ENCODE assay signal across 8 cellular contexts in the genomic region with DNA sequence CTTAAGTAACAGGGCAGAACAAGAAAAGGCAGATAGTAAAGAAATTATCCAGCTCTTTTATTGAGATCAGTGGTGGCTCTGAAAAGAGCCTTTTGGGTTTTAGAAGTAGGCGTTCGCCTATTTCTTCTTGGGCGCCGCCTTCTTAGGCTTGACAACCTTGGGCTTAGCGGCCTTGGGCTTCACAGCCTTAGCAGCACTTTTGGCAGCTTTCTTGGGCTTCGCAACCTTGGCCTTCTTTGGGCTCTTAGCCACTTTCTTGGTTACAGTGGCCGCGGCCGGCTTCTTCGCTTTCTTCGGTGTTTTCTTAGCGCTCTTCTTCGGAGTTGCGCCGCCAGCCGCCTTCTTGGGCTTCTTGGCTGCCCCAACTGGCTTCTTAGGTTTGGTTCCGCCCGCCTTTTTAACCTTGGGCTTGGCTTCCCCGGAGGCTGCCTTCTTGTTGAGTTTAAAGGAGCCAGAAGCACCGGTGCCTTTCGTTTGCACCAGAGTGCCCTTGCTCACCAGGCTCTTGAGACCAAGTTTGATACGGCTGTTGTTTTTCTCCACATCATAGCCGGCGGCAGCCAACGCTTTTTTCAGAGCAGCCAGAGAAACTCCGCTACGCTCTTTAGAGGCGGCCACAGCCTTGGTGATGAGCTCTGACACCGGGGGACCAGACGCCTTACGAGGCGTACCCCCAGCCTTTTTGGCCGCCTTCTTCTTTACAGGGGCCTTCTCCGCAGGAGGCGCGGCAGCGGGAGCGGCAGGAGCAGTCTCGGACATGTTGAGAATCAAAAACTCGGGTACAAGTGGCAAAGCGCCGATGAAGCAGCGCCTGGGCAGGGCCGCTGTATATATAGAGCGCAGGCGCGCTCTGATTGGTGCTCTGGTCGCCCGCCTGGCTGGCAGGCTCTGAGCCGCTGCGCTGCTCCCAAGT. TPM values are rescaled to one million over a fixed set of nuclear protein-coding genes. Genes with fewer than 3 reads are reported as not detected.
DNase-seq lines count a peak whose midpoint lies in the region; ATAC-seq and TF ChIP-seq lines count a peak whose summit lies in the region.

No MANE protein-coding gene starts in this region.

- H3K4me1 ChIP-seq in HAP-1 (peaks cover 38% of the 10 kb centered on the region), Loucy (ENCODE audit: insufficient read depth, low read length, poor library complexity, severe bottlenecking) (peaks cover 25% of the 10 kb centered on the region), foreskin keratinocyte (no peaks in the 10 kb centered on the region), neural progenitor cell (peaks cover 17% of the 10 kb centered on the region), subcutaneous abdominal adipose tissue (ENCODE audit: control insufficient read depth in 5 of 5, insufficient read depth in 5 of 5, low read length in 5 of 5) (peaks cover 2 to 27% (median 13%) of the 10 kb centered on the region in 5 donors)

- H3K27ac ChIP-seq in foreskin keratinocyte (peak overlapping the region; percentile 94), neural progenitor cell (peak overlapping the region; percentile 90), subcutaneous abdominal adipose tissue (ENCODE audit: low read depth, low read length) (peak overlapping the region; percentile 75)

- peak; percentile 94 for DNase-seq in G401 (ENCODE audit: low spot score)
- peak; percentile 85 to 90 for DNase-seq in HAP-1 (ENCODE audit: low spot score in 2 of 2)
- peak; percentile 82 to 88 for DNase-seq in SHP77 (lab: John Stamatoyannopoulos, UW)
- DNase-seq in activated naive CD4-positive, alpha-beta T cell (lab: John Stamatoyannopoulos, UW): peak; percentile 73 to 93 (median 82)
- peak; percentile 62 to 81 for DNase-seq in foreskin keratinocyte
- peak; percentile 88 for DNase-seq in neural progenitor cell (ENCODE audit: low spot score)

- H3F3A ChIP-seq in Loucy (ENCODE audit: low read depth) (peaks cover 9% of the 10 kb centered on the region), neural progenitor cell (ENCODE audit: low read depth) (peaks cover 44% of the 10 kb centered on the region)

- H3K4me2 ChIP-seq in Loucy (ENCODE audit: low read depth, low read length, poor library complexity, severe bottlenecking) (peak overlapping the region; percentile 95), neural progenitor cell (peak overlapping the region; percentile 89)

- no peaks in the 10 kb centered on the region for H3K27me3 ChIP-seq in HAP-1 (ENCODE audit: low read depth)
- no peaks in the 10 kb centered on the region for H3K27me3 ChIP-seq in Loucy (ENCODE audit: insufficient read depth, low read length, poor library complexity, severe bottlenecking)
- no peaks in the 10 kb centered on the region for H3K27me3 ChIP-seq in foreskin keratinocyte
- no peaks in the 10 kb centered on the region for H3K27me3 ChIP-seq in neural progenitor cell
- H3K27me3 ChIP-seq in subcutaneous abdominal adipose tissue (ENCODE audit: control insufficient read depth in 5 of 5, insufficient read depth in 4 of 5, low read length in 5 of 5): no peaks in the 10 kb centered on the region

- in situ Hi-C loops in G401 (cut with HindIII; ENCODE audit: low sequenced_read_pairs) (no loop called here), HAP-1 (cut with MboI; ENCODE audit: low sequenced_read_pairs) (no loop called here)

- ATAC-seq in foreskin keratinocyte: peak; percentile 76

- H3K9me3 ChIP-seq in HAP-1 (no peaks in the 10 kb centered on the region), Loucy (ENCODE audit: insufficient read depth, low read depth, low read length) (no peaks in the 10 kb centered on the region), neural progenitor cell (ENCODE audit: low read depth) (no peaks in the 10 kb centered on the region), subcutaneous abdominal adipose tissue (ENCODE audit: control insufficient read depth in 5 of 5, low read length in 5 of 5) (no peaks in the 10 kb centered on the region)

- H3K4me3 ChIP-seq in HAP-1: peak overlapping the region; percentile 65
- peak overlapping the region; percentile 78 for H3K4me3 ChIP-seq in Loucy (ENCODE audit: low read length, poor library complexity, severe bottlenecking)
- H3K4me3 ChIP-seq in neural progenitor cell: peak overlapping the region; percentile 90
- peak overlapping the region; percentile 77 to 97 (median 85) for H3K4me3 ChIP-seq in subcutaneous abdominal adipose tissue (ENCODE audit: low read depth in 1 of 5, low read length in 5 of 5)

- H4K20me1 ChIP-seq in Loucy (ENCODE audit: insufficient read depth, low read length, poor library complexity, severe bottlenecking): peaks cover 6% of the 10 kb centered on the region
- H4K20me1 ChIP-seq in neural progenitor cell (ENCODE audit: low read depth): no peaks in the 10 kb centered on the region

- H3K9me2 ChIP-seq in Loucy (replicated peaks; ENCODE audit: low read depth, low read length): no peaks in the 10 kb centered on the region

- H3K36me3 ChIP-seq in HAP-1 (replicated peaks): no peaks in the 10 kb centered on the region
- no peaks in the 10 kb centered on the region for H3K36me3 ChIP-seq in Loucy (ENCODE audit: insufficient read depth, low read length)
- H3K36me3 ChIP-seq in neural progenitor cell: no peaks in the 10 kb centered on the region
- H3K36me3 ChIP-seq in subcutaneous abdominal adipose tissue (ENCODE audit: control insufficient read depth in 5 of 5, insufficient read depth in 5 of 5, low read length in 5 of 5): no peaks in the 10 kb centered on the region

- H3K79me2 ChIP-seq in Loucy (ENCODE audit: insufficient read depth, low read length): no peaks in the 10 kb centered on the region
- H3K79me2 ChIP-seq in neural progenitor cell (ENCODE audit: low read depth): peaks cover 4% of the 10 kb centered on the region

- H3K9ac ChIP-seq in Loucy (ENCODE audit: low read depth, low read length, poor library complexity, severe bottlenecking): peak overlapping the region; percentile 93
- H3K9ac ChIP-seq in neural progenitor cell: peak overlapping the region; percentile 60
- peak overlapping the region; percentile 57 to 94 (median 87) for H3K9ac ChIP-seq in subcutaneous abdominal adipose tissue (ENCODE audit: low read length in 5 of 5)

- H2AFZ ChIP-seq in Loucy (ENCODE audit: low read length) (peak overlapping the region; percentile 59; the same call in 1 of the 2 replicates), neural progenitor cell (replicated peaks) (no peak overlapping the region)

- H3K27ac Mint-ChIP-seq in neural progenitor cell: peak overlapping the region; percentile 99

- peak overlapping the region; percentile 97 for H3K4me3 Mint-ChIP-seq in neural progenitor cell

- peaks cover 33% of the 10 kb centered on the region for H3K4me1 Mint-ChIP-seq in neural progenitor cell

- peaks cover 1% of the 10 kb centered on the region for H3K36me3 Mint-ChIP-seq in neural progenitor cell

- H3K27me3 Mint-ChIP-seq in neural progenitor cell (ENCODE audit: insufficient read depth, low read depth): peaks cover 5% of the 10 kb centered on the region

- H3K9me3 Mint-ChIP-seq in neural progenitor cell: peaks cover 3% of the 10 kb centered on the region

- no peak for TF ChIP-seq CTCF in Loucy (conservative IDR thresholded peaks at IDR 0.05; ENCODE audit: low read length)
- no peak for TF ChIP-seq CTCF in foreskin keratinocyte (conservative IDR thresholded peaks at IDR 0.05)
- no peak for TF ChIP-seq CTCF in neural progenitor cell (IDR thresholded peaks at IDR 0.05)

RNA-seq across cellular contexts. Expression of a gene that starts 31.3 kb away (rescaled TPM):
- 2.3 and 8.0 TPM in 2 replicates for total RNA-seq in G401 (2014; rRNA removed; shearing (Covaris generic))
- 13.2 and 13.6 TPM in 2 replicates for total RNA-seq in foreskin keratinocyte
- 4.2 and 5.1 TPM in 2 replicates for polyA plus RNA-seq in foreskin keratinocyte
- total RNA-seq in neural progenitor cell (ENCODE audit: low replicate concordance): 0.43 and 1.5 TPM in 2 replicates

Comparison
In these comparisons a context has a peak if more than half of its experiments do, and no peak if none do; other contexts are left out.
1. Peak in every context shown above with its lines: DNase-seq, ATAC-seq, H3K4me3 ChIP-seq and H3K27ac ChIP-seq.